ENCODE assay signal across 31 cellular contexts in the genomic region with DNA sequence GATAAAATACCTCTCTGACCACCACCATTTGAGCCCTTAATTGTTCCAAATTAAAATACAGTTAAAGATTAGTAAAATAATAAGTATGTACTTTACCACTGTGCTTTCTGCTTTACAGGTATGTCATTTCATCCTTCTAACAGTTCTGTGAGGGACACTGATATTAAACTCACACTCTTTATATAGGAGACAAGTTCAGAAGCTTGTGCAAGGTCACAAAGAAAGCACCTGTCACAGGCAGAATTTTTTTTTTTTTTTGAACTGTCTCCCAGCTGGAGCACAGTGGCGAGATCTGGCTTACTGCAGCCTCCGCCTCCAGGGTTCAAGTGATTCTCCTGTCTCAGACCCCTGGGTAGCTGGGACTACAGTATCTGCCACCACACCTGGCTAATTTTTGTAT.
"Had no signal": no experiment of that assay in that cellular context is flagged by ENCODE, and none has a peak within 500 bp of the region (broad histone marks: within the 10 kb centered on the region; RNA-seq: fewer than 3 reads in every experiment).

No MANE protein-coding gene starts in this region.

- ATAC-seq: activated CD8-positive, alpha-beta T cell treated with anti-CD3 and anti-CD28 coated beads, Interleukin-2, amount 10 ng/mL, durations not matched to agents 7 days and 5 days had no signal

- H3K4me1 ChIP-seq: Peyer's patch had no signal

- H3K27ac ChIP-seq: Peyer's patch, SJSA1 had no signal

- H3K9me3 Mint-ChIP-seq: activated CD4-positive, alpha-beta T cell treated with anti-CD3 and anti-CD28 coated beads, Interleukin-2, amount 10 ng/mL, durations not matched to agents 24 days and 14 days; activated naive CD4-positive, alpha-beta T cell treated with anti-CD3 and anti-CD28 coated beads, Interleukin-2, amount 50 U/mL, for 24 hours; activated naive CD8-positive, alpha-beta T cell treated with anti-CD3 and anti-CD28 coated beads, Interleukin-2, amount 10 ng/mL, durations not matched to agents 7 days and 5 days; activated T-cell treated with anti-CD3 and anti-CD28 coated beads, Interleukin-2, amount 50 U/mL, for 24 hours; activated T-helper 2 cell treated with anti-CD3 and anti-CD28 coated beads, Interferon-gamma antibody, Interleukin-2, Interleukin-4, amounts not matched to agents 10 μg/mL and 5 μg/mL and 100 μg/mL, durations not matched to agents 14 hours and 24 hours and 36 hours; brain; T-helper 1 cell treated with Interleukin-12 subunit alpha and Interleukin-12 subunit beta and Interleukin-4 antibody, amounts not matched to agents 30 μg/mL and 1 μg/mL, for 36 hours; T-helper 2 cell treated with Interferon-gamma antibody and Interleukin-4, amounts not matched to agents 5 μg/mL and 100 μg/mL, for 36 hours had no signal

- H3K27ac Mint-ChIP-seq: activated CD4-positive, alpha-beta T cell treated with anti-CD3 and anti-CD28 coated beads, Interleukin-2, amount 10 ng/mL, durations not matched to agents 24 days and 14 days; activated CD8-positive, alpha-beta T cell treated with anti-CD3 and anti-CD28 coated beads, Interleukin-2, amount 10 ng/mL, durations not matched to agents 7 days and 5 days; activated naive CD4-positive, alpha-beta T cell treated with anti-CD3 and anti-CD28 coated beads, Interleukin-2, amount 50 U/mL, for 24 hours; activated naive CD8-positive, alpha-beta T cell treated with anti-CD3 and anti-CD28 coated beads, Interleukin-2, amount 10 ng/mL, durations not matched to agents 7 days and 5 days; activated T-helper 2 cell treated with anti-CD3 and anti-CD28 coated beads, Interferon-gamma antibody, Interleukin-2, Interleukin-4, amounts not matched to agents 10 μg/mL and 5 μg/mL and 100 μg/mL, durations not matched to agents 14 hours and 24 hours and 36 hours; T-helper 1 cell treated with Interleukin-12 subunit alpha and Interleukin-12 subunit beta and Interleukin-4 antibody, amounts not matched to agents 30 μg/mL and 1 μg/mL, for 36 hours; T-helper 2 cell treated with Interferon-gamma antibody and Interleukin-4, amounts not matched to agents 5 μg/mL and 100 μg/mL, for 36 hours had no signal

- H3K27me3 Mint-ChIP-seq: activated CD4-positive, alpha-beta T cell treated with anti-CD3 and anti-CD28 coated beads, Interleukin-2, amount 10 ng/mL, durations not matched to agents 24 days and 14 days; activated naive CD4-positive, alpha-beta T cell treated with anti-CD3 and anti-CD28 coated beads, Interleukin-2, amount 50 U/mL, for 24 hours; activated naive CD8-positive, alpha-beta T cell treated with anti-CD3 and anti-CD28 coated beads, Interleukin-2, amount 10 ng/mL, durations not matched to agents 7 days and 5 days; activated T-cell treated with anti-CD3 and anti-CD28 coated beads, Interleukin-2, amount 50 U/mL, for 24 hours; brain had no signal

- H3K9me3 ChIP-seq: adrenal gland, Peyer's patch, SJSA1, SK-N-SH had no signal

- FAIRE-seq: bronchial epithelial cell, TTC549 had no signal

- H3K9ac ChIP-seq: SK-N-SH had no signal

- H3K27me3 ChIP-seq: adrenal gland, Peyer's patch had no signal

- DNase-seq: activated CD4-positive, alpha-beta T cell treated with anti-CD3 and anti-CD28 coated beads, Interleukin-2, amount 10 ng/mL, durations not matched to agents 24 days and 14 days; activated CD4-positive, alpha-beta T cell treated with anti-CD3 and anti-CD28 coated beads, Interleukin-2, amount 50 U/mL, for 4 hours; activated CD8-positive, alpha-beta T cell treated with anti-CD3 and anti-CD28 coated beads, Interleukin-2, amount 10 ng/mL, durations not matched to agents 7 days and 5 days; activated gamma-delta T cell; activated naive CD4-positive, alpha-beta T cell treated with Interleukin-2 at 50 U/mL for 16 hours; activated naive CD8-positive, alpha-beta T cell treated with anti-CD3 and anti-CD28 coated beads, Interleukin-2, amount 10 ng/mL, durations not matched to agents 7 days and 5 days; activated T-cell treated with anti-CD3 and anti-CD28 coated beads, Interleukin-2, amount 50 U/mL, for 24 hours; adrenal gland; caudate nucleus; Kasumi-1; KG1; MM.1S; MV-4-11; NCI-H1092; NCI-H1436 treated with DMSO at 0.1 percent for 48 hours; NCI-H1694 treated with DMSO at 0.1 percent for 48 hours; NCI-H2029; NCI-H345; NCI-H524 treated with DMSO at 0.1 percent for 48 hours; Peyer's patch; RPMI8226; SHP77 treated with DMSO at 0.1 percent for 48 hours; SK-N-SH had no signal

- H3K4me1 Mint-ChIP-seq: activated naive CD4-positive, alpha-beta T cell treated with anti-CD3 and anti-CD28 coated beads, Interleukin-2, amount 50 U/mL, for 24 hours; activated naive CD8-positive, alpha-beta T cell treated with anti-CD3 and anti-CD28 coated beads, Interleukin-2, amount 10 ng/mL, durations not matched to agents 7 days and 5 days; brain had no signal

- H3K4me3 ChIP-seq: adrenal gland, Peyer's patch, SJSA1 had no signal

- H3K4me3 Mint-ChIP-seq: activated CD4-positive, alpha-beta T cell treated with anti-CD3 and anti-CD28 coated beads, Interleukin-2, amount 10 ng/mL, durations not matched to agents 24 days and 14 days; activated CD8-positive, alpha-beta T cell treated with anti-CD3 and anti-CD28 coated beads, Interleukin-2, amount 10 ng/mL, durations not matched to agents 7 days and 5 days; activated naive CD4-positive, alpha-beta T cell treated with anti-CD3 and anti-CD28 coated beads, Interleukin-2, amount 50 U/mL, for 24 hours; activated naive CD8-positive, alpha-beta T cell treated with anti-CD3 and anti-CD28 coated beads, Interleukin-2, amount 10 ng/mL, durations not matched to agents 7 days and 5 days; activated T-cell treated with anti-CD3 and anti-CD28 coated beads, Interleukin-2, amount 50 U/mL, for 24 hours; brain; T-helper 1 cell treated with Interleukin-12 subunit alpha and Interleukin-12 subunit beta and Interleukin-4 antibody, amounts not matched to agents 30 μg/mL and 1 μg/mL, for 36 hours; T-helper 2 cell treated with Interferon-gamma antibody and Interleukin-4, amounts not matched to agents 5 μg/mL and 100 μg/mL, for 36 hours had no signal
